In genomic region chr1:85339089-85339488, GRCh38 we compare ENCODE assay signal across 14 cellular contexts.
DNase-seq lines count a peak whose midpoint lies in the region; ATAC-seq and TF ChIP-seq lines count a peak whose summit lies in the region.
"Had no signal": no experiment of that assay in that cellular context is flagged by ENCODE, and none has a peak within 500 bp of the region (broad histone marks: within the 10 kb centered on the region; RNA-seq: fewer than 3 reads in every experiment).

No MANE protein-coding gene starts in this region.

- no peaks in the 10 kb centered on the region for H3K27me3 Mint-ChIP-seq in endodermal cell (ENCODE audit: insufficient read depth)
- H3K27me3 Mint-ChIP-seq in activated naive CD8-positive, alpha-beta T cell treated with anti-CD3 and anti-CD28 coated beads for 36 hours = peaks cover 19% of the 10 kb centered on the region

- in situ Hi-C loops in transverse colon (cut with MboI; ENCODE audit: low pct_ligation_motif_present in 1 of 4, low pct_unique_long_range_greater_than_20kb in 1 of 4, low sequenced_read_pairs in 3 of 4) = no loop called here
- in situ Hi-C loops in KBM-7 (cut with MboI; ENCODE audit: low pct_unique_long_range_greater_than_20kb, low sequenced_read_pairs) = no loop called here

- H3K9ac ChIP-seq in endodermal cell (ENCODE audit: extremely low read depth, low read length, poor library complexity, severe bottlenecking) = no peak overlapping the region
- H3K9ac ChIP-seq: parathyroid adenoma had no signal

- DNase-seq in H7 (peak; percentile 19), RWPE2 (ENCODE audit: low spot score) (no peak), endodermal cell (no peak), osteoblast (ENCODE audit: insufficient read length, low spot score, missing footprints) (no peak), transverse colon (no peak), KBM-7 (no peak), epidermal melanocyte (ENCODE audit: insufficient read length, low spot score) (no peak)
- no peak for DNase-seq in activated naive CD8-positive, alpha-beta T cell treated with anti-CD3 and anti-CD28 coated beads for 36 hours
- DNase-seq: activated gamma-delta T cell; DMS79; OCI-M1; stimulated activated CD4-positive, alpha-beta T cell treated with anti-CD3 and anti-CD28 coated beads, Interleukin-15, amount 100 ng/mL, for 24 hours had no signal

- peak; percentile 73 for ATAC-seq in RWPE2 (ENCODE audit: low read depth)

- no peaks in the 10 kb centered on the region for H4K20me1 ChIP-seq in osteoblast (ENCODE audit: insufficient read depth, low read length)

- H3K4me3 ChIP-seq in H7 (ENCODE audit: insufficient read depth, low read depth, low read length) (no peak overlapping the region), RWPE2 (ENCODE audit: severe bottlenecking) (no peak overlapping the region), endodermal cell (ENCODE audit: low read length) (no peak overlapping the region), osteoblast (ENCODE audit: insufficient read depth, low read length) (no peak overlapping the region), transverse colon (no peak overlapping the region)
- H3K4me3 ChIP-seq: HAP-1 had no signal

- no peaks in the 10 kb centered on the region for H3K27me3 ChIP-seq in H7 (ENCODE audit: control insufficient read depth, insufficient read depth, low read length)
- no peaks in the 10 kb centered on the region for H3K27me3 ChIP-seq in RWPE2 (ENCODE audit: insufficient read depth, poor library complexity, severe bottlenecking)
- H3K27me3 ChIP-seq in endodermal cell (ENCODE audit: control insufficient read depth, insufficient read depth, low read length, poor library complexity, severe bottlenecking) = no peaks in the 10 kb centered on the region
- H3K27me3 ChIP-seq in osteoblast (ENCODE audit: insufficient read depth, low read length) = no peaks in the 10 kb centered on the region
- H3K27me3 ChIP-seq in transverse colon = no peaks in the 10 kb centered on the region

- H3K36me3 ChIP-seq in H7 (replicated peaks; ENCODE audit: control insufficient read depth, insufficient read depth, low read length) (no peaks in the 10 kb centered on the region), RWPE2 (ENCODE audit: low read depth) (no peaks in the 10 kb centered on the region; the same call in 1 of the 2 replicates), endodermal cell (ENCODE audit: control insufficient read depth, insufficient read depth, low read length) (no peaks in the 10 kb centered on the region), osteoblast (ENCODE audit: insufficient read depth, low read length) (peaks cover 33% of the 10 kb centered on the region), transverse colon (peaks cover 0 to 1% (median 0%) of the 10 kb centered on the region in 4 donors)
- H3K36me3 ChIP-seq: HAP-1 had no signal

- peak overlapping the region; percentile 71 for H3K27ac Mint-ChIP-seq in endodermal cell
- H3K27ac Mint-ChIP-seq in activated naive CD8-positive, alpha-beta T cell treated with anti-CD3 and anti-CD28 coated beads for 36 hours = no peak overlapping the region

- no peak for TF ChIP-seq CTCF in RWPE2 (IDR thresholded peaks at IDR 0.05; ENCODE audit: poor library complexity, severe bottlenecking)
- no peak for TF ChIP-seq CTCF in endodermal cell (conservative IDR thresholded peaks at IDR 0.05)
- TF ChIP-seq CTCF in osteoblast (IDR thresholded peaks at IDR 0.05; ENCODE audit: extremely low read depth, low read depth, low read length) = no peak
- TF ChIP-seq CTCF in transverse colon (IDR thresholded peaks at IDR 0.05) = no peak

- WGBS in endodermal cell (ENCODE audit: insufficient coverage in 1 of 2, insufficient read length in 1 of 2), 2 experiments = 66 to 84% methylated on average over 3 to 5 of the region's 5 CpGs
- 69 to 86% methylated on average over 5 of the region's 5 CpGs for WGBS in transverse colon (ENCODE audit: low coverage in 1 of 2), 2 donors

- H3K36me3 Mint-ChIP-seq in endodermal cell (ENCODE audit: low read depth) = no peaks in the 10 kb centered on the region
- no peaks in the 10 kb centered on the region for H3K36me3 Mint-ChIP-seq in activated naive CD8-positive, alpha-beta T cell treated with anti-CD3 and anti-CD28 coated beads for 36 hours

- peaks cover 2% of the 10 kb centered on the region for H3K9me3 Mint-ChIP-seq in endodermal cell
- H3K9me3 Mint-ChIP-seq in activated naive CD8-positive, alpha-beta T cell treated with anti-CD3 and anti-CD28 coated beads for 36 hours = peaks cover 3% of the 10 kb centered on the region

- H3K79me2 ChIP-seq in osteoblast (ENCODE audit: insufficient read depth, low read length) = peaks cover 56% of the 10 kb centered on the region
- H3K79me2 ChIP-seq: parathyroid adenoma had no signal

- H3K4me2 ChIP-seq in osteoblast (ENCODE audit: insufficient read depth, low read length) = no peak overlapping the region

- H3K27ac ChIP-seq in RWPE2 (ENCODE audit: poor library complexity, severe bottlenecking) (peak overlapping the region; percentile 5), endodermal cell (ENCODE audit: low read depth, low read length) (no peak overlapping the region), osteoblast (ENCODE audit: low read depth, low read length) (peak overlapping the region; percentile 66), transverse colon (no peak overlapping the region)
- H3K27ac ChIP-seq: parathyroid adenoma had no signal

- peaks cover 20% of the 10 kb centered on the region for H3K4me1 Mint-ChIP-seq in endodermal cell
- H3K4me1 Mint-ChIP-seq in activated naive CD8-positive, alpha-beta T cell treated with anti-CD3 and anti-CD28 coated beads for 36 hours = peaks cover 5% of the 10 kb centered on the region

- H3K4me3 Mint-ChIP-seq in endodermal cell = no peak overlapping the region
- H3K4me3 Mint-ChIP-seq in activated naive CD8-positive, alpha-beta T cell treated with anti-CD3 and anti-CD28 coated beads for 36 hours = no peak overlapping the region

- TF ChIP-seq POLR2A in transverse colon (IDR thresholded peaks at IDR 0.05) = no peak

- no peak overlapping the region for H2AFZ ChIP-seq in osteoblast (ENCODE audit: low read length)
- H2AFZ ChIP-seq: parathyroid adenoma had no signal

- TF ChIP-seq EP300 in transverse colon (IDR thresholded peaks at IDR 0.05; ENCODE audit: low read depth) = no peak

- no peaks in the 10 kb centered on the region for H3K9me3 ChIP-seq in RWPE2 (ENCODE audit: severe bottlenecking)
- H3K9me3 ChIP-seq in endodermal cell (ENCODE audit: control insufficient read depth, low read length) = no peaks in the 10 kb centered on the region
- H3K9me3 ChIP-seq in osteoblast (ENCODE audit: low read depth, low read length) = no peaks in the 10 kb centered on the region
- no peaks in the 10 kb centered on the region for H3K9me3 ChIP-seq in transverse colon

- intact Hi-C loops in transverse colon (cut with DNase I; ENCODE audit: low total_unique reads) = no loop called here

- H3K4me1 ChIP-seq in RWPE2 (ENCODE audit: insufficient read depth, poor library complexity, severe bottlenecking) = peaks cover 22% of the 10 kb centered on the region
- H3K4me1 ChIP-seq in endodermal cell (ENCODE audit: control insufficient read depth, insufficient read depth, low read length) = no peaks in the 10 kb centered on the region
- peaks cover 64% of the 10 kb centered on the region for H3K4me1 ChIP-seq in osteoblast (ENCODE audit: insufficient read depth, low read length)
- H3K4me1 ChIP-seq in transverse colon = peaks cover 4 to 14% (median 9%) of the 10 kb centered on the region in 4 donors
- H3K4me1 ChIP-seq: parathyroid adenoma had no signal

Comparison
In these comparisons a context has a peak if more than half of its experiments do, and no peak if none do; other contexts are left out.
1. H3K27ac ChIP-seq: peak in RWPE2 (single experiment) and osteoblast (single experiment); none in endodermal cell (single experiment) and transverse colon (0 of 4).